ENCODE assay signal across 11 cellular contexts in genomic region chr9:37104183-37104889, GRCh38. TPM values are rescaled to one million over a fixed set of nuclear protein-coding genes. Genes with fewer than 3 reads are reported as not detected.
A peak's percentile ranks its signal among the peaks of the same experiment; 100 is the strongest.
DNase-seq lines count a peak whose midpoint lies in the region; ATAC-seq lines count a peak whose summit lies in the region.
"Had no signal": no experiment of that assay in that cellular context is flagged by ENCODE, and none has a peak within 500 bp of the region (broad histone marks: within the 10 kb centered on the region; RNA-seq: fewer than 3 reads in every experiment).

No MANE protein-coding gene starts in this region.

- no peak overlapping the region for H3K27ac ChIP-seq in Karpas-422 (ENCODE audit: low read length)
- H3K27ac ChIP-seq: C4-2B, dorsolateral prefrontal cortex had no signal

- 0 out of 2 replicates have a peak, but pooled peaks cover 4% of the 10 kb centered on the region for H3K9me3 ChIP-seq in Karpas-422 (ENCODE audit: low read length)

- peak; percentile 72 to 84 for ATAC-seq in activated T-cell treated with anti-CD3 and anti-CD28 coated beads, Interleukin-2, amount 50 U/mL, for 4 hours
- no peak for ATAC-seq in GM18511 (IDR thresholded peaks at IDR 0.05; ENCODE audit: unreplicated experiment)

- H3K27me3 Mint-ChIP-seq in activated T-cell treated with anti-CD3 and anti-CD28 coated beads, Interleukin-2, amount 50 U/mL, for 4 hours (ENCODE audit: low read depth) = no peaks in the 10 kb centered on the region

- peaks cover 20% of the 10 kb centered on the region for H3K4me1 Mint-ChIP-seq in activated T-cell treated with anti-CD3 and anti-CD28 coated beads, Interleukin-2, amount 50 U/mL, for 4 hours (ENCODE audit: low read depth)

- H3K9me2 ChIP-seq in Karpas-422 (replicated peaks; ENCODE audit: insufficient read depth, low read length) = no peaks in the 10 kb centered on the region

- no peak overlapping the region for H3K9ac ChIP-seq in Karpas-422 (ENCODE audit: low read length)

- H3K36me3 ChIP-seq in Karpas-422 (ENCODE audit: insufficient read depth, low read length) = no peaks in the 10 kb centered on the region

- H3K4me2 ChIP-seq in Karpas-422 (ENCODE audit: low read depth, low read length, poor library complexity, severe bottlenecking) = no peak overlapping the region

- H3K4me1 ChIP-seq in Karpas-422 (ENCODE audit: low read length) = peaks cover 25% of the 10 kb centered on the region

- H3K36me3 Mint-ChIP-seq in activated T-cell treated with anti-CD3 and anti-CD28 coated beads, Interleukin-2, amount 50 U/mL, for 4 hours (ENCODE audit: insufficient read depth) = no peaks in the 10 kb centered on the region

- no peak overlapping the region for H3K4me3 Mint-ChIP-seq in activated T-cell treated with anti-CD3 and anti-CD28 coated beads, Interleukin-2, amount 50 U/mL, for 4 hours

- H4K20me1 ChIP-seq in Karpas-422 (ENCODE audit: insufficient read depth, low read depth, low read length) = no peaks in the 10 kb centered on the region

- H3K27me3 ChIP-seq in Karpas-422 (ENCODE audit: low read length) = no peaks in the 10 kb centered on the region

- no peak overlapping the region for H2AFZ ChIP-seq in Karpas-422 (ENCODE audit: low read length)

- no peak overlapping the region for H3K4me3 ChIP-seq in Karpas-422 (ENCODE audit: low read length)
- H3K4me3 ChIP-seq: dorsolateral prefrontal cortex had no signal

- H3K79me2 ChIP-seq in Karpas-422 (ENCODE audit: low read length) = no peaks in the 10 kb centered on the region

- no peaks in the 10 kb centered on the region for H3K9me3 Mint-ChIP-seq in activated T-cell treated with anti-CD3 and anti-CD28 coated beads, Interleukin-2, amount 50 U/mL, for 4 hours

- DNase-seq in activated T-cell treated with anti-CD3 and anti-CD28 coated beads, Interleukin-2, amount 50 U/mL, for 4 hours = no peak
- no peak for DNase-seq in activated T-cell treated with anti-CD3 and anti-CD28 coated beads, Interleukin-2, amount 50 U/mL, for 1 hour
- DNase-seq in NCI-H226 = peak; percentile 58
- peak; percentile 39 for DNase-seq in dedifferentiated amniotic fluid mesenchymal stem cell (ENCODE audit: extremely low spot score)
- peak; percentile 31 for DNase-seq in stimulated activated CD8-positive, alpha-beta memory T cell treated with anti-CD3 and anti-CD28 coated beads, Interleukin-4, amount 100 ng/mL, for 48 hours
- no peak for DNase-seq in anterior cingulate cortex (lab: John Stamatoyannopoulos, UW)
- DNase-seq in Karpas-422 = no peak
- DNase-seq: activated CD4-positive, alpha-beta T cell treated with anti-CD3 and anti-CD28 coated beads, Interleukin-2, amount 50 U/mL, for 1 hour; dorsolateral prefrontal cortex had no signal

RNA-seq across cellular contexts. Expression of gene ZCCHC7, which starts 16.0 kb away (rescaled TPM):
- 10 to 100 TPM; 23.6 to 25.6 (median 24.8) TPM for total RNA-seq in activated T-cell treated with anti-CD3 and anti-CD28 coated beads, Interleukin-2, amount 50 U/mL, for 4 hours
- total RNA-seq in Karpas-422 (2014; rRNA removed; shearing (Covaris generic); ENCODE audit: low replicate concordance) = 58.4 and 85.1 TPM in 2 replicates

Comparison
In these comparisons a context has a peak if more than half of its experiments do, and no peak if none do; other contexts are left out.
1. DNase-seq: peak in NCI-H226 (single experiment), dedifferentiated amniotic fluid mesenchymal stem cell (single experiment) and stimulated activated CD8-positive, alpha-beta memory T cell treated with anti-CD3 and anti-CD28 coated beads, Interleukin-4, amount 100 ng/mL, for 48 hours (single experiment); none in activated T-cell treated with anti-CD3 and anti-CD28 coated beads, Interleukin-2, amount 50 U/mL, for 4 hours (single experiment), activated T-cell treated with anti-CD3 and anti-CD28 coated beads, Interleukin-2, amount 50 U/mL, for 1 hour (single experiment), anterior cingulate cortex (0 of 58) and Karpas-422 (single experiment).